Comparison of ENCODE assay signal across 10 cellular contexts in the genomic region with DNA sequence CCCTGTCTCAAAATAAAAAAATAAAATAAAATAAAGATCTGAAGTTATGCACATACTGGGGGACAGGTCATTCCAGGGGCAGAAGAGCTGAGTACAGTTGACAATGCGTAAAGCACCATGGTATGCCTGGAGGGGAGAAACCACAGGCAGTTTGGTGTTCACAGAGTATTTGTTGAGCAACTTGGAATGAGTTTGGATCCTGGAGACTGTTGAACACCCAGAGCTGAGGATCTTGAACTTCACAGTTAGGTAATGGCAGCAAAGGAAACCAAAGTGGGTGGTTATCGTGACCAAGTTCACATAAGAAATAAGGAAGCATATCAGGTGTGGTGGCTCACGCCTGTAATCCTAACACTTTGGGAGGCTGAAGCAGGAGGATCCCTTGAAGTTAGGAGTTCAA. TPM values are rescaled to one million over a fixed set of nuclear protein-coding genes. Genes with fewer than 3 reads are reported as not detected.
DNase-seq lines count a peak whose midpoint lies in the region; ATAC-seq and TF ChIP-seq lines count a peak whose summit lies in the region.
"Not testable (repeated sequence)": the region's sequence is repeated elsewhere in the genome, so short reads cannot be mapped to it uniquely, and the experiment has no call there.
"Had no signal": no experiment of that assay in that cellular context is flagged by ENCODE, and none has a peak within 500 bp of the region (broad histone marks: within the 10 kb centered on the region; RNA-seq: fewer than 3 reads in every experiment).

No MANE protein-coding gene starts in this region.

- H3K4me2 ChIP-seq in BLaER1 = peak overlapping the region; percentile 61
- not testable (repeated sequence) for H3K4me2 ChIP-seq in H9 (ENCODE audit: insufficient read depth, insufficient read length, low read length)

- not testable (repeated sequence) for H3K4ac ChIP-seq in H9 (ENCODE audit: low read depth, low read length)

- H3K9me3 ChIP-seq in BLaER1; H9 (ENCODE audit: control insufficient read depth, low read depth, low read length); heart left ventricle: not testable (repeated sequence)

- H3K4me1 ChIP-seq in BLaER1 (peaks cover 53% of the 10 kb centered on the region), heart left ventricle (peaks cover 0 to 17% (median 3%) of the 10 kb centered on the region in 12 donors)
- not testable (repeated sequence) for H3K4me1 ChIP-seq in H9 (ENCODE audit: insufficient read depth, low read length)

- not testable (repeated sequence) for H3T11ph ChIP-seq in H9 (ENCODE audit: low read length)

- H3K36me3 Mint-ChIP-seq in H9 (ENCODE audit: insufficient read depth in 1 of 3, low read depth in 3 of 3); memory B cell; stimulated activated memory B cell treated with anti-CD40 and anti-IgM and Interleukin-4, amounts not matched to agents 10 μg/mL and 1 μg/mL and 100 μg/mL, for 72 hours: not testable (repeated sequence)

- H3K79me1 ChIP-seq in H9 (ENCODE audit: insufficient read depth, low read depth, low read length, poor library complexity, severe bottlenecking) = not testable (repeated sequence)

- not testable (repeated sequence) for H4K5ac ChIP-seq in H9 (ENCODE audit: insufficient read length, low read depth, low read length)

- TF ChIP-seq POLR2A in NB4 (IDR thresholded peaks at IDR 0.05; ENCODE audit: extremely low read depth, insufficient read length); heart left ventricle (IDR thresholded peaks at IDR 0.05): not testable (repeated sequence)

- H3K27ac ChIP-seq in BLaER1 (peak overlapping the region; percentile 19; the same call in 1 of the 2 replicates), heart left ventricle (peak overlapping the region in 10 of 12 donors; percentile 10 to 78 (median 68))
- not testable (repeated sequence) for H3K27ac ChIP-seq in H9 (ENCODE audit: insufficient read length, low read depth, low read length)

- WGBS in H9 (ENCODE audit: extremely low coverage, insufficient read length, low lambda C conversion rate) = no CpG with 5 or more reads among the region's 3 CpGs
- WGBS in heart left ventricle, 4 donors = 93 to 96% (median 95%) methylated on average over 3 of the region's 3 CpGs

- H3K23ac ChIP-seq in H9 (ENCODE audit: insufficient read length, low read depth, low read length) = not testable (repeated sequence)

- not testable (repeated sequence) for H3K23me2 ChIP-seq in H9 (ENCODE audit: insufficient read length, low read depth, low read length, poor library complexity, severe bottlenecking)

- not testable (repeated sequence) for H3K18ac ChIP-seq in H9 (ENCODE audit: insufficient read length, low read depth, low read length)

- H4K8ac ChIP-seq in H9 (replicated peaks; ENCODE audit: insufficient read length, low read depth, low read length) = not testable (repeated sequence)

- H3K9ac ChIP-seq in BLaER1; H9 (ENCODE audit: extremely low read depth, insufficient read length, low read length): not testable (repeated sequence)

- H3K4me1 Mint-ChIP-seq in H9 (peaks cover 21 to 29% of the 10 kb centered on the region in 2 experiments), memory B cell (peaks cover 11% of the 10 kb centered on the region)
- peaks cover 21% of the 10 kb centered on the region for H3K4me1 Mint-ChIP-seq in stimulated activated memory B cell treated with anti-CD40 and anti-IgM and Interleukin-4, amounts not matched to agents 10 μg/mL and 1 μg/mL and 100 μg/mL, for 72 hours

- not testable (repeated sequence) for H2BK15ac ChIP-seq in H9 (ENCODE audit: low read depth, low read length)

- not testable (repeated sequence) for H3K4me3 ChIP-seq in BLaER1; NB4 (ENCODE audit: low read depth, low read length); heart left ventricle

- H2BK5ac ChIP-seq in H9 (ENCODE audit: insufficient read length, low read length) = not testable (repeated sequence)

- intact Hi-C loops in heart left ventricle (cut with DNase I) = not testable (repeated sequence)

- not testable (repeated sequence) for H3K36me3 ChIP-seq in BLaER1
- peaks cover 0 to 20% (median 6%) of the 10 kb centered on the region in 9 donors for H3K36me3 ChIP-seq in heart left ventricle

- H3K9me3 Mint-ChIP-seq in H9; memory B cell; stimulated activated memory B cell treated with anti-CD40 and anti-IgM and Interleukin-4, amounts not matched to agents 10 μg/mL and 1 μg/mL and 100 μg/mL, for 72 hours: not testable (repeated sequence)

- H3K56ac ChIP-seq in H9 (ENCODE audit: insufficient read length, low read depth, low read length) = not testable (repeated sequence)

- not testable (repeated sequence) for H2BK120ac ChIP-seq in H9 (ENCODE audit: low read depth, low read length, poor library complexity, severe bottlenecking)

- not testable (repeated sequence) for H3K27me3 ChIP-seq in BLaER1; H9 (ENCODE audit: insufficient read depth, low read length); heart left ventricle

- not testable (repeated sequence) for H3K14ac ChIP-seq in H9 (ENCODE audit: insufficient read depth, low read length)

- not testable (repeated sequence) for TF ChIP-seq CTCF in H9 (conservative IDR thresholded peaks at IDR 0.05); NB4 (IDR thresholded peaks at IDR 0.05; ENCODE audit: low read depth, low read length); heart left ventricle (IDR thresholded peaks at IDR 0.05)

- not testable (repeated sequence) for H2BK12ac ChIP-seq in H9 (ENCODE audit: insufficient read length, low read depth, low read length)

- not testable (repeated sequence) for H3K4me3 Mint-ChIP-seq in H9; memory B cell; stimulated activated memory B cell treated with anti-CD40 and anti-IgM and Interleukin-4, amounts not matched to agents 10 μg/mL and 1 μg/mL and 100 μg/mL, for 72 hours

- not testable (repeated sequence) for H2AK5ac ChIP-seq in H9 (ENCODE audit: insufficient read length, low read length)

- not testable (repeated sequence) for H3K27me3 Mint-ChIP-seq in H9 (ENCODE audit: low read depth); memory B cell; stimulated activated memory B cell treated with anti-CD40 and anti-IgM and Interleukin-4, amounts not matched to agents 10 μg/mL and 1 μg/mL and 100 μg/mL, for 72 hours

- H3K27ac Mint-ChIP-seq in H9 = peak overlapping the region; percentile 28 to 97 (median 32); a peak in 3 of 7 replicates
- peak overlapping the region; percentile 70 for H3K27ac Mint-ChIP-seq in memory B cell
- H3K27ac Mint-ChIP-seq in stimulated activated memory B cell treated with anti-CD40 and anti-IgM and Interleukin-4, amounts not matched to agents 10 μg/mL and 1 μg/mL and 100 μg/mL, for 72 hours = peak overlapping the region; percentile 20

- not testable (repeated sequence) for H2AFZ ChIP-seq in H9 (ENCODE audit: low read length)

- ATAC-seq in heart left ventricle; memory B cell (ENCODE audit: low read depth); stimulated activated memory B cell treated with anti-CD40 and anti-IgM and Interleukin-4, amounts not matched to agents 10 μg/mL and 1 μg/mL and 100 μg/mL, for 72 hours: not testable (repeated sequence)

- H4K91ac ChIP-seq in H9 (ENCODE audit: insufficient read length, low read depth, low read length) = not testable (repeated sequence)

- not testable (repeated sequence) for H4K20me1 ChIP-seq in BLaER1; H9 (ENCODE audit: control insufficient read depth, insufficient read depth, insufficient read length)

- not testable (repeated sequence) for H2BK20ac ChIP-seq in H9 (ENCODE audit: low read depth, low read length, poor library complexity, severe bottlenecking)

- not testable (repeated sequence) for DNase-seq in H9; heart left ventricle; memory B cell (ENCODE audit: low spot score in 2 of 2)
- DNase-seq in NB4 (ENCODE audit: low read depth) (peak; percentile 9), SKM-1 (lab: John Stamatoyannopoulos, UW; ENCODE audit: unreplicated experiment) (peak; percentile 31), amniotic epithelial cell (ENCODE audit: low read depth) (peak; percentile 14)

- not testable (repeated sequence) for H3K79me2 ChIP-seq in H9 (ENCODE audit: insufficient read depth, low read length)

RNA-seq across cellular contexts. Expression of a gene that starts 8.5 kb away (rescaled TPM):
- total RNA-seq in H9 (2021) (5.6 and 6.4 TPM in 2 replicates), heart left ventricle (1 to 10 TPM; 4.4 to 9.6 (median 7.4) TPM)
- polyA plus RNA-seq in heart left ventricle = 1 to 10 TPM; 5.2 to 7.1 TPM
- total RNA-seq: CD4-positive, alpha-beta T cell; HFFc6 had no signal

RNA-seq across cellular contexts. Expression of a gene that starts 26.0 kb away (rescaled TPM):
- total RNA-seq in H9 (2021) (4.8 and 5.2 TPM in 2 replicates), heart left ventricle (10 to 100 TPM in 4 of 9 donors, 1 to 10 TPM in 5; 6.0 to 15.6 (median 7.8) TPM)
- polyA plus RNA-seq in heart left ventricle = 10 to 100 TPM in 1 of 2 donors, 1 to 10 TPM in 1; 1.5 to 16.8 TPM

RNA-seq across cellular contexts. Expression of a gene that starts 30.3 kb away (rescaled TPM):
- total RNA-seq in H9 (2021) = 16.6 and 19.5 TPM in 2 replicates
- total RNA-seq in heart left ventricle = 100 to 1,000 TPM in 2 of 9 donors, 10 to 100 TPM in 7; 48.4 to 105 (median 70.5) TPM
- 10 to 100 TPM; 20.8 to 74.9 TPM for polyA plus RNA-seq in heart left ventricle

Comparison
In these comparisons a context has a peak if more than half of its experiments do, and no peak if none do; other contexts are left out.
1. H3K27ac Mint-ChIP-seq: peak in every context shown above with its lines; median percentile 70 in memory B cell; 32 in H9; 20 in stimulated activated memory B cell treated with anti-CD40 and anti-IgM and Interleukin-4, amounts not matched to agents 10 μg/mL and 1 μg/mL and 100 μg/mL, for 72 hours.